In the genomic region with DNA sequence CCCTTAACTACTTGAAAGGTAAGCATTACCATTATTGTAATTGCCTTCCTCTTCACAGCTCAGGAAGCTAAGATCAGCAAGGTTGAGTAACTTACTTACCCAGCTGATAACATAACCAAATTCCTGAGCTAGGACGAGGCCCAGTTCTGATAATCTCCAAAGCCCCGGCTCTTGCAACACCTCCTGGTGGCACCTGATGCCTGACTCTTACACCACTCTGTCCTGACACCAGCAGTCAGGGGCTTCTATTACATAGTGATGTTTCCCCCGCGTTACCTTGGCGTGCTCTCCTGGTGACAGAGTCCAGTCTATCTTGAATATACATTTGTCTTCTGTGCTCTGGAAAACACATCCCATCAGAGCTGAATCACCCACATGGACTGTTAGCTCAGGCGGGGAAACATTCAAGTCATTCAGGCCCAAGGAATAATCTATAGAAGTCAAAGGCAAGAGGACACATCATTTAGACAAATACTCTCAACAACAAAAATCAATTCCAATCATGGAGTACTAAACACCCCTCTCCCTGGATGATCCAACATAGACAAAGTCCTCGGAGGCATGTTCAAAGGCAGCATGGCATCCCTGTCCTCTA, we compare ENCODE assay signal across 15 cellular contexts. TPM values are rescaled to one million over a fixed set of nuclear protein-coding genes. Genes with fewer than 3 reads are reported as not detected.
DNase-seq lines count a peak whose midpoint lies in the region; ATAC-seq and TF ChIP-seq lines count a peak whose summit lies in the region.
"Had no signal": no experiment of that assay in that cellular context is flagged by ENCODE, and none has a peak within 500 bp of the region (broad histone marks: within the 10 kb centered on the region; RNA-seq: fewer than 3 reads in every experiment).

No MANE protein-coding gene starts in this region.

- H3K36me3 ChIP-seq in mucosa of descending colon (ENCODE audit: low read depth) = no peaks in the 10 kb centered on the region
- H3K36me3 ChIP-seq: breast epithelium, tibial nerve had no signal

- peaks cover 47% of the 10 kb centered on the region in 2 donors for H3K4me1 Mint-ChIP-seq in effector memory CD8-positive, alpha-beta T cell (ENCODE audit: low read depth in 2 of 2)

- H3K4me1 ChIP-seq in mucosa of descending colon (ENCODE audit: low read depth) = peaks cover 34% of the 10 kb centered on the region
- H3K4me1 ChIP-seq: breast epithelium had no signal

- DNase-seq in G401 (ENCODE audit: low spot score) (peak; percentile 41), NB4 (ENCODE audit: low read depth) (peak; percentile 50), mucosa of descending colon (no peak), erythroblast (lab: John Stamatoyannopoulos, UW) (no peak), ecto neural progenitor cell (ENCODE audit: low spot score) (no peak), middle frontal gyrus (ENCODE audit: extremely low spot score, low spot score) (no peak)
- no peak for DNase-seq in effector memory CD8-positive, alpha-beta T cell
- DNase-seq: NCI-H1092, NCI-H526, posterior cingulate gyrus had no signal

- H3K9me3 ChIP-seq in mucosa of descending colon = no peaks in the 10 kb centered on the region
- H3K9me3 ChIP-seq: breast epithelium, tibial nerve had no signal

- intact Hi-C loops in mucosa of descending colon (cut with DNase I, micrococcal nuclease) = no loop called here

- no peak for ATAC-seq in effector memory CD8-positive, alpha-beta T cell (replicated peaks)
- ATAC-seq in mucosa of descending colon (peak; percentile 8), GM19023 (IDR thresholded peaks at IDR 0.05; ENCODE audit: unreplicated experiment) (no peak)
- ATAC-seq: GM12878, SK-N-SH treated with all-trans-retinoic acid at 6 μM for 48 hours had no signal

- no peaks in the 10 kb centered on the region for H3K27me3 Mint-ChIP-seq in effector memory CD8-positive, alpha-beta T cell

- no peak overlapping the region for H3K4me3 ChIP-seq in NB4 (ENCODE audit: low read depth, low read length)
- no peak overlapping the region for H3K4me3 ChIP-seq in mucosa of descending colon
- H3K4me3 ChIP-seq: breast epithelium, GM12878, tibial nerve had no signal

- no peaks in the 10 kb centered on the region for H3K9me3 Mint-ChIP-seq in effector memory CD8-positive, alpha-beta T cell

- in situ Hi-C loops in G401 (cut with HindIII; ENCODE audit: low sequenced_read_pairs) = no loop called here

- peak overlapping the region; percentile 31 to 32 for H3K27ac Mint-ChIP-seq in effector memory CD8-positive, alpha-beta T cell

- no peak for TF ChIP-seq POLR2A in NB4 (IDR thresholded peaks at IDR 0.05; ENCODE audit: extremely low read depth, insufficient read length)
- no peak for TF ChIP-seq POLR2A in erythroblast (IDR thresholded peaks at IDR 0.05; ENCODE audit: low read length)

- no peak overlapping the region for H3K4me3 Mint-ChIP-seq in effector memory CD8-positive, alpha-beta T cell

- TF ChIP-seq CTCF in NB4 (IDR thresholded peaks at IDR 0.05; ENCODE audit: low read depth, low read length) (no peak), mucosa of descending colon (IDR thresholded peaks at IDR 0.05) (no peak)

- H3K36me3 Mint-ChIP-seq in effector memory CD8-positive, alpha-beta T cell (ENCODE audit: insufficient read depth) = peaks cover 57% of the 10 kb centered on the region

RNA-seq across cellular contexts. Expression of a gene that starts 12.6 kb away (rescaled TPM):
- not detected in 2 replicates for total RNA-seq in G401 (2014; rRNA removed; shearing (Covaris generic))
- total RNA-seq in mucosa of descending colon = 10 to 100 TPM in 1 of 3 donors, 1 to 10 TPM in 2; 7.5 to 15.0 (median 7.7) TPM

RNA-seq across cellular contexts. Expression of a gene that starts 35.8 kb away (rescaled TPM):
- total RNA-seq in G401 (2014; rRNA removed; shearing (Covaris generic)) = 0.10 TPM in 1 of 2 replicates, not detected in the other
- total RNA-seq in mucosa of descending colon = 1 to 10 TPM in 1 of 3 donors, under 1 TPM in 2; 0.23 to 3.7 (median 0.34) TPM
- total RNA-seq: GM12878 had no signal

RNA-seq across cellular contexts. Expression of a gene that starts 39.9 kb away (rescaled TPM):
- not detected in 2 replicates for total RNA-seq in G401 (2014; rRNA removed; shearing (Covaris generic))
- total RNA-seq in mucosa of descending colon = 10 to 100 TPM in 1 of 3 donors, 1 to 10 TPM in 2; 4.9 to 19.6 (median 9.0) TPM

RNA-seq across cellular contexts. Expression of a gene that starts 51.9 kb away (rescaled TPM):
- not detected in 2 replicates for total RNA-seq in G401 (2014; rRNA removed; shearing (Covaris generic))
- total RNA-seq in mucosa of descending colon = 10 to 100 TPM; 34.4 to 83.1 (median 72.4) TPM

RNA-seq across cellular contexts. Expression of a gene that starts 59.6 kb away (rescaled TPM):
- total RNA-seq in G401 (2014; rRNA removed; shearing (Covaris generic)) = not detected in 2 replicates
- total RNA-seq in mucosa of descending colon = 1 to 10 TPM; 1.0 to 2.6 (median 1.2) TPM
- total RNA-seq: GM12878 had no signal

Comparison
In these comparisons a context has a peak if more than half of its experiments do, and no peak if none do; other contexts are left out.
1. DNase-seq: peak in G401 (single experiment) and NB4 (single experiment); none in effector memory CD8-positive, alpha-beta T cell (0 of 3), mucosa of descending colon (0 of 3), erythroblast (0 of 2), ecto neural progenitor cell (single experiment) and middle frontal gyrus (single experiment).